In the genomic region with DNA sequence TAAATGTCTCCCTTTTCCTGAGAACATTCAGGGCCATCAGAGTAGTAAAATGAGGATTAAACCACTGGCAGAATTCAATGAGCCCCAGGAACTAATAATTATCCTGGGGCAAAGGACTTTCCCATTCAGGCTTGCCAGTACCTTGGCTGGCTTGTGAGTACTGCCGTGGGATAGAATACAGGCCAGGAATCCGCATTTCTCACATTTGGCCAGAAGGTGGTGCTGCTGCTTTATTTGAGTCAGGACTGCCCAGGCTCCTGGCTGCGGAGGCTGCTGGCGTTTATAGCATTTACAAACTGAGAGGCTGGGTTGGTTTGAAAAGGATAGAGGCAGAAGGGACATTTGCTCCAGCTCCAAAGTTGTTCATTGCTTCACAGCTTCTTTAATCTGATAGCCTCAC, we compare ENCODE assay signal across 8 cellular contexts.
DNase-seq lines count a peak whose midpoint lies in the region; ATAC-seq and TF ChIP-seq lines count a peak whose summit lies in the region.

No MANE protein-coding gene starts in this region.

- H3K4me3 Mint-ChIP-seq in MCF 10A (ENCODE audit: unreplicated experiment) (no peak overlapping the region), immature natural killer cell (no peak overlapping the region)

- no peaks in the 10 kb centered on the region for H3K36me3 Mint-ChIP-seq in MCF 10A (ENCODE audit: insufficient read depth, unreplicated experiment)
- H3K36me3 Mint-ChIP-seq in immature natural killer cell: no peaks in the 10 kb centered on the region

- peak; percentile 73 for TF ChIP-seq CTCF in GM13976 (IDR thresholded peaks at IDR 0.05; ENCODE audit: borderline replicate concordance, control extremely low read depth, extremely low read depth, insufficient read depth, missing control alignments)
- TF ChIP-seq CTCF in MCF 10A (IDR thresholded peaks at IDR 0.05; ENCODE audit: unreplicated experiment): peak; percentile 88

- in situ Hi-C loops in GM13976 (cut with MboI; ENCODE audit: low sequenced_read_pairs, unreplicated experiment): no loop called here

- POLR2A ChIA-PET in MCF 10A (lab: Yijun Ruan, JAX): no interaction called here

- intact Hi-C loops in MCF 10A (cut with micrococcal nuclease): loop anchor here (1.0 to 2.0 kb wide), 4 partner anchors 215 to 795 kb away; no protein-coding TSS in a partner anchor

- H3K9me3 Mint-ChIP-seq in MCF 10A (ENCODE audit: unreplicated experiment): no peaks in the 10 kb centered on the region
- no peaks in the 10 kb centered on the region for H3K9me3 Mint-ChIP-seq in immature natural killer cell

- H3K4me1 Mint-ChIP-seq in MCF 10A (ENCODE audit: insufficient read depth, unreplicated experiment) (no peaks in the 10 kb centered on the region), immature natural killer cell (no peaks in the 10 kb centered on the region)

- DNase-seq in 8988T (peak; percentile 38), GM13976 (ENCODE audit: low spot score) (peak; percentile 65), NCI-H2029 treated with DMSO at 0.1 percent for 48 hours (lab: John Stamatoyannopoulos, UW) (peak; percentile 14), UCSD-AML1 (lab: John Stamatoyannopoulos, UW; ENCODE audit: unreplicated experiment) (peak; percentile 58), MCF 10A (ENCODE audit: unreplicated experiment) (peak; percentile 84), immature natural killer cell (peak; percentile 20 to 40 (median 40))
- peak; percentile 61 for DNase-seq in stimulated activated CD4-positive, alpha-beta T cell treated with anti-CD3 and anti-CD28 coated beads, Interleukin-15, amount 100 ng/mL, for 24 hours

- CTCF ChIA-PET in MCF 10A (lab: Yijun Ruan, JAX): interaction anchor here (0.7 to 5.1 kb wide), 9 partner anchors 8 to 794 kb away, joined by 3 to 28 read pairs (median 4); no protein-coding TSS in a partner anchor

- peak; percentile 93 for ATAC-seq in HG02870 (IDR thresholded peaks at IDR 0.05; ENCODE audit: unreplicated experiment)

- no TSS peak for BruUV-seq in MCF 10A (replicated peaks; lab: Mats Ljungman, UMichigan)

- H3K27ac Mint-ChIP-seq in MCF 10A (ENCODE audit: low read depth, unreplicated experiment) (no peak overlapping the region), immature natural killer cell (no peak overlapping the region)

- H3K27me3 Mint-ChIP-seq in MCF 10A (ENCODE audit: insufficient read depth, unreplicated experiment) (peaks cover 80% of the 10 kb centered on the region), immature natural killer cell (ENCODE audit: low read depth in 3 of 3) (peaks cover 0 to 10% (median 1%) of the 10 kb centered on the region in 3 donors)

Comparison
In these comparisons a context has a peak if more than half of its experiments do, and no peak if none do; other contexts are left out.
1. Peak in every context shown above with its lines: DNase-seq and ATAC-seq.
2. DNase-seq: peak in every context shown above with its lines; median percentile 84 in MCF 10A; 65 in GM13976; 61 in stimulated activated CD4-positive, alpha-beta T cell treated with anti-CD3 and anti-CD28 coated beads, Interleukin-15, amount 100 ng/mL, for 24 hours; 58 in UCSD-AML1; 40 in immature natural killer cell; 38 in 8988T; 14 in NCI-H2029 treated with DMSO at 0.1 percent for 48 hours.